Comparison of ENCODE assay signal across 8 cellular contexts in genomic region chr1:155277896-155278688, GRCh38. TPM values are rescaled to one million over a fixed set of nuclear protein-coding genes. Genes with fewer than 3 reads are reported as not detected.
DNase-seq lines count a peak whose midpoint lies in the region; ATAC-seq and TF ChIP-seq lines count a peak whose summit lies in the region.

No MANE protein-coding gene starts in this region.

- CTCF ChIA-PET in A673 (lab: Charles Lee): no interaction called here
- CTCF ChIA-PET in activated CD4-positive, alpha-beta memory T cell treated with anti-CD3 and anti-CD28 coated beads, Interleukin-2, amount 10 ng/mL, durations not matched to agents 7 days and 5 days (lab: Charles Lee): interaction anchor here (0.7 to 1.0 kb wide), 4 partner anchors 26 to 403 kb away, joined by 3 to 6 read pairs (median 4); no protein-coding TSS in a partner anchor

- peaks cover 27% of the 10 kb centered on the region for H3K4me1 Mint-ChIP-seq in activated CD4-positive, alpha-beta memory T cell treated with anti-CD3 and anti-CD28 coated beads, Interleukin-2, amount 10 ng/mL, durations not matched to agents 7 days and 5 days

- peak overlapping the region; percentile 69 for H3K4me2 ChIP-seq in GM23248 (ENCODE audit: unreplicated experiment)

- in situ Hi-C loops in GM23248 (cut with MboI): no loop called here

- H3K27me3 ChIP-seq in A673 (replicated peaks; ENCODE audit: insufficient read depth, low read depth, low read length, poor library complexity) (no peaks in the 10 kb centered on the region), GM23248 (replicated peaks; ENCODE audit: insufficient read depth) (no peaks in the 10 kb centered on the region), mucosa of rectum (ENCODE audit: control insufficient read depth in 2 of 2, insufficient read depth in 2 of 2, low read length in 2 of 2) (no peaks in the 10 kb centered on the region)

- H3K27ac ChIP-seq in A673 (ENCODE audit: low read depth, low read length, poor library complexity, severe bottlenecking) (no peak overlapping the region), GM23248 (no peak overlapping the region), mucosa of rectum (ENCODE audit: low read depth in 2 of 2, low read length in 2 of 2) (peak overlapping the region; percentile 57 to 58)

- intact Hi-C loops in A673 (cut with micrococcal nuclease; ENCODE audit: unreplicated experiment): loop anchor here (1.0 to 2.0 kb wide), 3 partner anchors 28 to 51 kb away; no protein-coding TSS in a partner anchor

- H3K4me1 ChIP-seq in A673 (ENCODE audit: insufficient read depth, low read length, poor library complexity, severe bottlenecking): peaks cover 21% of the 10 kb centered on the region
- H3K4me1 ChIP-seq in GM23248 (ENCODE audit: insufficient read depth): 0 out of 2 replicates have a peak, but pooled peaks cover 4% of the 10 kb centered on the region
- H3K4me1 ChIP-seq in mucosa of rectum (ENCODE audit: control insufficient read depth in 2 of 2, insufficient read depth in 2 of 2, low read length in 2 of 2): peaks cover 17 to 18% of the 10 kb centered on the region in 2 donors

- no TSS peak for BruUV-seq in A673 (replicated peaks; lab: Mats Ljungman, UMichigan)

- POLR2A ChIA-PET in A673 (lab: Charles Lee; ENCODE audit: low non-redundant PET): no interaction called here
- POLR2A ChIA-PET in activated CD4-positive, alpha-beta memory T cell treated with anti-CD3 and anti-CD28 coated beads, Interleukin-2, amount 10 ng/mL, durations not matched to agents 7 days and 5 days (lab: Charles Lee): interaction anchor here (0.7 to 1.0 kb wide), 2 partner anchors 42 to 43 kb away, joined by 3 read pairs; partner anchors contain the start of gene RUSC1

- no peaks in the 10 kb centered on the region for H4K20me1 ChIP-seq in GM23248 (ENCODE audit: insufficient read depth)

- H3F3A ChIP-seq in GM23248 (ENCODE audit: insufficient read depth): peaks cover 7% of the 10 kb centered on the region

- WGBS in GM23248 (ENCODE audit: low coverage in 1 of 2, low lambda C conversion rate in 2 of 2, missing lambda C conversion rate in 2 of 2), 2 experiments: 2% methylated on average over 18 to 29 of the region's 29 CpGs

- H3K9me3 ChIP-seq in A673 (ENCODE audit: low read depth, low read length, poor library complexity, severe bottlenecking): no peaks in the 10 kb centered on the region
- no peaks in the 10 kb centered on the region for H3K9me3 ChIP-seq in GM23248 (ENCODE audit: low read depth)
- H3K9me3 ChIP-seq in mucosa of rectum (ENCODE audit: control insufficient read depth in 2 of 2, low read length in 2 of 2): no peaks in the 10 kb centered on the region

- peaks cover 4% of the 10 kb centered on the region for H3K27me3 Mint-ChIP-seq in activated CD4-positive, alpha-beta memory T cell treated with anti-CD3 and anti-CD28 coated beads, Interleukin-2, amount 10 ng/mL, durations not matched to agents 7 days and 5 days

- TF ChIP-seq CTCF in A673 (conservative IDR thresholded peaks at IDR 0.05; ENCODE audit: low read depth, low read length): peak; percentile 39; the same call in 1 of the 2 replicates

- ATAC-seq in HG02870 (IDR thresholded peaks at IDR 0.05; ENCODE audit: unreplicated experiment): no peak

- DNase-seq in A673 (ENCODE audit: low spot score): peak; percentile 64
- DNase-seq in GM23248: peak; percentile 59
- DNase-seq in NCI-H345 treated with DMSO at 0.1 percent for 48 hours (lab: John Stamatoyannopoulos, UW; ENCODE audit: unreplicated experiment): peak; percentile 80
- DNase-seq in activated CD4-positive, alpha-beta memory T cell treated with anti-CD3 and anti-CD28 coated beads, Interleukin-2, amount 10 ng/mL, durations not matched to agents 7 days and 5 days: peak; percentile 70
- DNase-seq in effector CD4-positive, alpha-beta T cell: peak; percentile 77
- DNase-seq in stimulated activated CD8-positive, alpha-beta memory T cell treated with anti-CD3 and anti-CD28 coated beads, Interleukin-4, amount 100 ng/mL, for 48 hours: peak; percentile 89

- H3K9me2 ChIP-seq in GM23248 (ENCODE audit: insufficient read depth): no peaks in the 10 kb centered on the region

- H3K4me3 ChIP-seq in A673 (ENCODE audit: low read depth, low read length, poor library complexity, severe bottlenecking) (peak overlapping the region; percentile 73), GM23248 (peak overlapping the region; percentile 75), mucosa of rectum (ENCODE audit: low read length in 2 of 2) (peak overlapping the region; percentile 68 to 83)

- H3K4me3 Mint-ChIP-seq in activated CD4-positive, alpha-beta memory T cell treated with anti-CD3 and anti-CD28 coated beads, Interleukin-2, amount 10 ng/mL, durations not matched to agents 7 days and 5 days: peak overlapping the region; percentile 56

- H3K36me3 Mint-ChIP-seq in activated CD4-positive, alpha-beta memory T cell treated with anti-CD3 and anti-CD28 coated beads, Interleukin-2, amount 10 ng/mL, durations not matched to agents 7 days and 5 days (ENCODE audit: low read depth): peaks cover 2% of the 10 kb centered on the region

- H3K36me3 ChIP-seq in A673 (ENCODE audit: insufficient read depth, low read length, poor library complexity, severe bottlenecking): no peaks in the 10 kb centered on the region
- no peaks in the 10 kb centered on the region for H3K36me3 ChIP-seq in GM23248 (ENCODE audit: low read depth)
- H3K36me3 ChIP-seq in mucosa of rectum (ENCODE audit: control insufficient read depth in 2 of 2, insufficient read depth in 2 of 2, low read length in 2 of 2): no peaks in the 10 kb centered on the region

- H3K27ac Mint-ChIP-seq in activated CD4-positive, alpha-beta memory T cell treated with anti-CD3 and anti-CD28 coated beads, Interleukin-2, amount 10 ng/mL, durations not matched to agents 7 days and 5 days: no peak overlapping the region

- no peaks in the 10 kb centered on the region for H3K79me2 ChIP-seq in GM23248 (ENCODE audit: insufficient read depth)

- H3K9me3 Mint-ChIP-seq in activated CD4-positive, alpha-beta memory T cell treated with anti-CD3 and anti-CD28 coated beads, Interleukin-2, amount 10 ng/mL, durations not matched to agents 7 days and 5 days: no peaks in the 10 kb centered on the region

- H2AFZ ChIP-seq in GM23248: peak overlapping the region; percentile 77

- H3K9ac ChIP-seq in GM23248: peak overlapping the region; percentile 56
- peak overlapping the region; percentile 71 to 72 for H3K9ac ChIP-seq in mucosa of rectum (ENCODE audit: low read depth in 1 of 2, low read length in 2 of 2)

RNA-seq across cellular contexts. Expression of gene HCN3, which starts 0.8 kb away (rescaled TPM):
- 11.3 and 12.2 TPM in 2 replicates for total RNA-seq in A673 (2021)
- total RNA-seq in GM23248 (2014; rRNA removed; shearing (Covaris generic)): 0.76 and 1.4 TPM in 2 replicates
- 1.6 and 1.9 TPM in 2 replicates for polyA plus RNA-seq in GM23248 (2016; fragmentation: Nextera tagmentation; extraction: Ambion mirVana)
- total RNA-seq in activated CD4-positive, alpha-beta memory T cell treated with anti-CD3 and anti-CD28 coated beads, Interleukin-2, amount 10 ng/mL, durations not matched to agents 7 days and 5 days: 1 to 10 TPM; 3.7 to 4.9 TPM

RNA-seq across cellular contexts. Expression of gene CLK2, which starts 4.8 kb away (rescaled TPM):
- 70.2 and 79.1 TPM in 2 replicates for total RNA-seq in A673 (2021)
- total RNA-seq in GM23248 (2014; rRNA removed; shearing (Covaris generic)): 16.8 and 24.0 TPM in 2 replicates
- polyA plus RNA-seq in GM23248 (2016; fragmentation: Nextera tagmentation; extraction: Ambion mirVana): 10.2 and 10.4 TPM in 2 replicates
- total RNA-seq in activated CD4-positive, alpha-beta memory T cell treated with anti-CD3 and anti-CD28 coated beads, Interleukin-2, amount 10 ng/mL, durations not matched to agents 7 days and 5 days: 10 to 100 TPM; 78.0 to 82.0 TPM

RNA-seq across cellular contexts. Expression of gene SCAMP3, which starts 15.9 kb away (rescaled TPM):
- total RNA-seq in A673 (2021): 109 and 115 TPM in 2 replicates
- total RNA-seq in GM23248 (2014; rRNA removed; shearing (Covaris generic)): 53.6 and 80.5 TPM in 2 replicates
- 135 and 141 TPM in 2 replicates for polyA plus RNA-seq in GM23248 (2016; fragmentation: Nextera tagmentation; extraction: Ambion mirVana)
- 10 to 100 TPM; 87.5 to 91.9 TPM for total RNA-seq in activated CD4-positive, alpha-beta memory T cell treated with anti-CD3 and anti-CD28 coated beads, Interleukin-2, amount 10 ng/mL, durations not matched to agents 7 days and 5 days

RNA-seq across cellular contexts. Expression of gene ENTREP3, which starts 22.8 kb away (rescaled TPM):
- 72.5 and 75.5 TPM in 2 replicates for total RNA-seq in A673 (2021)
- total RNA-seq in GM23248 (2014; rRNA removed; shearing (Covaris generic)): 6.4 and 8.0 TPM in 2 replicates
- polyA plus RNA-seq in GM23248 (2016; fragmentation: Nextera tagmentation; extraction: Ambion mirVana): 8.0 TPM in 2 replicates
- total RNA-seq in activated CD4-positive, alpha-beta memory T cell treated with anti-CD3 and anti-CD28 coated beads, Interleukin-2, amount 10 ng/mL, durations not matched to agents 7 days and 5 days: 10 to 100 TPM; 26.3 to 27.3 TPM

RNA-seq across cellular contexts. Expression of gene PKLR, which starts 23.1 kb away (rescaled TPM):
- not detected in 2 replicates for total RNA-seq in A673 (2021)
- not detected in 2 replicates for total RNA-seq in GM23248 (2014; rRNA removed; shearing (Covaris generic))
- polyA plus RNA-seq in GM23248 (2016; fragmentation: Nextera tagmentation; extraction: Ambion mirVana): 0.08 TPM in 1 of 2 replicates, not detected in the other
- not detected for total RNA-seq in activated CD4-positive, alpha-beta memory T cell treated with anti-CD3 and anti-CD28 coated beads, Interleukin-2, amount 10 ng/mL, durations not matched to agents 7 days and 5 days

Comparison
In these comparisons a context has a peak if more than half of its experiments do, and no peak if none do; other contexts are left out.
1. H3K27ac ChIP-seq: peak in mucosa of rectum (2 of 2); none in A673 (single experiment) and GM23248 (single experiment).
2. Peak in every context shown above with its lines, with median percentiles within 50 percentile points of each other: DNase-seq and H3K4me3 ChIP-seq.